10 cellular contexts compared by ENCODE assay signal in genomic region chr7:143289421-143289820, GRCh38. TPM values are rescaled to one million over a fixed set of nuclear protein-coding genes. Genes with fewer than 3 reads are reported as not detected.
DNase-seq lines count a peak whose midpoint lies in the region; TF ChIP-seq lines count a peak whose summit lies in the region.
"Had no signal": no experiment of that assay in that cellular context is flagged by ENCODE, and none has a peak within 500 bp of the region (broad histone marks: within the 10 kb centered on the region; RNA-seq: fewer than 3 reads in every experiment).

No MANE protein-coding gene starts in this region.

- H2BK5ac ChIP-seq in mesendoderm (ENCODE audit: low read length) = no peak overlapping the region

- no peak for DNase-seq in AG04449 (ENCODE audit: low read depth, low spot score)
- DNase-seq in HFF-Myc (ENCODE audit: extremely low read depth, low read depth) = no peak
- no peak for DNase-seq in activated naive CD8-positive, alpha-beta T cell treated with anti-CD3 and anti-CD28 coated beads for 36 hours
- no peak for DNase-seq in mesendoderm
- no peak for DNase-seq in NCI-H2081 (lab: John Stamatoyannopoulos, UW)
- no peak for DNase-seq in NCI-H2171 (lab: John Stamatoyannopoulos, UW)
- DNase-seq in retina = no peak
- DNase-seq in germinal center (ENCODE audit: low spot score) = no peak
- DNase-seq: adrenal gland; stimulated activated naive CD4-positive, alpha-beta T cell had no signal

- peaks cover 37% of the 10 kb centered on the region for H3K4me1 Mint-ChIP-seq in activated naive CD8-positive, alpha-beta T cell treated with anti-CD3 and anti-CD28 coated beads for 36 hours

- WGBS in mesendoderm (ENCODE audit: extremely low coverage, insufficient coverage, low lambda C conversion rate) = no CpG with 5 or more reads among the region's 6 CpGs

- H3K9ac ChIP-seq in mesendoderm (ENCODE audit: low read length) = peak overlapping the region; percentile 95

- peak overlapping the region; percentile 91 for H3K27ac Mint-ChIP-seq in activated naive CD8-positive, alpha-beta T cell treated with anti-CD3 and anti-CD28 coated beads for 36 hours

- H3K4ac ChIP-seq in mesendoderm (ENCODE audit: low read depth, low read length) = no peak overlapping the region

- CTCF ChIA-PET in AG04449 (lab: Yijun Ruan, JAX) = interaction anchor here (1.3 kb wide), 2 partner anchors 91 to 125 kb away, joined by 4 to 6 read pairs; no protein-coding TSS in a partner anchor

- peaks cover 10% of the 10 kb centered on the region for H3K4me1 ChIP-seq in mesendoderm (ENCODE audit: control insufficient read depth, low read depth, low read length)

- peaks cover 3% of the 10 kb centered on the region for H3K9me3 Mint-ChIP-seq in activated naive CD8-positive, alpha-beta T cell treated with anti-CD3 and anti-CD28 coated beads for 36 hours

- H4K8ac ChIP-seq in mesendoderm (ENCODE audit: low read depth, low read length) = no peak overlapping the region

- peak overlapping the region; percentile 88 for H3K4me3 ChIP-seq in AG04449 (ENCODE audit: low read depth, low read length)
- H3K4me3 ChIP-seq in HFF-Myc (replicated peaks; ENCODE audit: low read depth, low read length) = peak overlapping the region; percentile 93
- H3K4me3 ChIP-seq in mesendoderm (ENCODE audit: low read length) = peak overlapping the region; percentile 88

- POLR2A ChIA-PET in AG04449 (lab: Yijun Ruan, JAX) = no interaction called here

- H3K56ac ChIP-seq in mesendoderm (ENCODE audit: low read length) = peak overlapping the region; percentile 99

- peak overlapping the region; percentile 96 for H3K4me3 Mint-ChIP-seq in activated naive CD8-positive, alpha-beta T cell treated with anti-CD3 and anti-CD28 coated beads for 36 hours

- H3K27me3 Mint-ChIP-seq in activated naive CD8-positive, alpha-beta T cell treated with anti-CD3 and anti-CD28 coated beads for 36 hours = no peaks in the 10 kb centered on the region

- H3K27me3 ChIP-seq in mesendoderm (ENCODE audit: insufficient read depth, low read length, poor library complexity) = no peaks in the 10 kb centered on the region
- H3K27me3 ChIP-seq: adrenal gland had no signal

- peaks cover 45% of the 10 kb centered on the region for H3K36me3 Mint-ChIP-seq in activated naive CD8-positive, alpha-beta T cell treated with anti-CD3 and anti-CD28 coated beads for 36 hours

- H3K27ac ChIP-seq in mesendoderm (ENCODE audit: low read depth, low read length) = no peak overlapping the region

- H2AK5ac ChIP-seq in mesendoderm (ENCODE audit: low read length) = no peak overlapping the region

- no peak for TF ChIP-seq CTCF in AG04449 (IDR thresholded peaks at IDR 0.05; ENCODE audit: insufficient read depth, low read length, missing control alignments)
- TF ChIP-seq CTCF in HFF-Myc (IDR thresholded peaks at IDR 0.05; ENCODE audit: low read depth, low read length, missing control alignments) = no peak

- no peak overlapping the region for H3K18ac ChIP-seq in mesendoderm (ENCODE audit: low read length)

- no peak overlapping the region for H3K23ac ChIP-seq in mesendoderm (ENCODE audit: low read length)

- peaks cover 15% of the 10 kb centered on the region for H3K36me3 ChIP-seq in mesendoderm (ENCODE audit: control insufficient read depth, insufficient read depth, low read length)

- H3K79me1 ChIP-seq in mesendoderm (ENCODE audit: low read length) = peaks cover 15% of the 10 kb centered on the region

- H2BK120ac ChIP-seq in mesendoderm (ENCODE audit: low read depth, low read length) = no peak overlapping the region

- H3K79me2 ChIP-seq in mesendoderm (ENCODE audit: control insufficient read depth, insufficient read depth, low read length) = peaks cover 25% of the 10 kb centered on the region

- no peak overlapping the region for H2BK15ac ChIP-seq in mesendoderm (replicated peaks; ENCODE audit: low read depth)

- peak overlapping the region; percentile 44 for H3K4me2 ChIP-seq in mesendoderm (ENCODE audit: low read length)

- H4K5ac ChIP-seq in mesendoderm (ENCODE audit: low read length) = no peak overlapping the region

RNA-seq across cellular contexts. Expression of gene CASP2, which starts 1.3 kb away (rescaled TPM):
- total RNA-seq in activated naive CD8-positive, alpha-beta T cell treated with anti-CD3 and anti-CD28 coated beads for 36 hours = 10 to 100 TPM; 71.8 to 79.7 TPM
- polyA plus RNA-seq in mesendoderm (2013, experiment 1 of 2) = 20.6 TPM
- 19.0 TPM for polyA plus RNA-seq in mesendoderm (2013, experiment 2 of 2)

RNA-seq across cellular contexts. Expression of gene TMEM139, which starts 4.7 kb away (rescaled TPM):
- total RNA-seq in activated naive CD8-positive, alpha-beta T cell treated with anti-CD3 and anti-CD28 coated beads for 36 hours = 1 to 10 TPM; 2.3 to 2.7 TPM
- polyA plus RNA-seq in mesendoderm (2013, experiment 1 of 2) = 0.84 TPM
- polyA plus RNA-seq in mesendoderm (2013, experiment 2 of 2) = 1.4 TPM

RNA-seq across cellular contexts. Expression of gene GSTK1, which starts 26.2 kb away (rescaled TPM):
- total RNA-seq in activated naive CD8-positive, alpha-beta T cell treated with anti-CD3 and anti-CD28 coated beads for 36 hours = 100 to 1,000 TPM; 136 to 137 TPM
- polyA plus RNA-seq in mesendoderm (2013, experiment 1 of 2) = 20.7 TPM
- 21.6 TPM for polyA plus RNA-seq in mesendoderm (2013, experiment 2 of 2)

RNA-seq across cellular contexts. Expression of gene CLCN1, which starts 26.5 kb away (rescaled TPM):
- under 1 TPM in 1 of 2 experiments, not detected in 1; 0.06 TPM for total RNA-seq in activated naive CD8-positive, alpha-beta T cell treated with anti-CD3 and anti-CD28 coated beads for 36 hours
- 0.27 TPM for polyA plus RNA-seq in mesendoderm (2013, experiment 1 of 2)
- 0.25 TPM for polyA plus RNA-seq in mesendoderm (2013, experiment 2 of 2)
